ENCODE assay signal across 33 cellular contexts in genomic region chr3:57233799-57234198, GRCh38. TPM values are rescaled to one million over a fixed set of nuclear protein-coding genes. Genes with fewer than 3 reads are reported as not detected.
"Had no signal": no experiment of that assay in that cellular context is flagged by ENCODE, and none has a peak within 500 bp of the region (broad histone marks: within the 10 kb centered on the region; RNA-seq: fewer than 3 reads in every experiment).

No MANE protein-coding gene starts in this region.

- ATAC-seq: activated T-cell treated with anti-CD3 and anti-CD28 coated beads, Interleukin-2, amount 50 U/mL, for 4 hours; activated T-helper 17 cell treated with anti-CD3 and anti-CD28 coated beads, Interleukin-2, amount 50 U/mL, for 72 hours; effector memory CD8-positive, alpha-beta T cell; foreskin keratinocyte; gastrocnemius medialis; heart left ventricle had no signal

- H3K9me3 ChIP-seq: esophagus muscularis mucosa, gastrocnemius medialis, heart left ventricle had no signal

- H3K27ac ChIP-seq: brain microvascular endothelial cell, esophagus muscularis mucosa, foreskin keratinocyte, gastrocnemius medialis, heart left ventricle had no signal

- DNase-seq: activated CD4-positive, alpha-beta memory T cell treated with anti-CD3 and anti-CD28 coated beads, Interleukin-2, amount 10 ng/mL, durations not matched to agents 7 days and 5 days; activated CD4-positive, alpha-beta T cell treated with anti-CD3 and anti-CD28 coated beads for 1 hour; activated CD4-positive, alpha-beta T cell treated with anti-CD3 and anti-CD28 coated beads for 4 hours; activated CD4-positive, alpha-beta T cell treated with anti-CD3 and anti-CD28 coated beads, Interleukin-2, amount 10 ng/mL, durations not matched to agents 7 days and 5 days; activated CD4-positive, alpha-beta T cell treated with anti-CD3 and anti-CD28 coated beads, Interleukin-2, amount 50 U/mL, for 4 hours; activated effector memory CD4-positive, alpha-beta T cell treated with Interleukin-2 at 50 U/mL for 16 hours; activated gamma-delta T cell treated with Interleukin-2 at 50 U/mL for 16 hours; activated naive CD4-positive, alpha-beta T cell treated with anti-CD3 and anti-CD28 coated beads, Interleukin-2, amount 50 U/mL, for 16 hours; activated naive CD4-positive, alpha-beta T cell treated with Interleukin-2 at 50 U/mL for 16 hours; activated T-cell treated with anti-CD3 and anti-CD28 coated beads, Interleukin-2, amount 50 U/mL, for 4 hours; amniotic stem cell; anterior cingulate cortex; brain microvascular endothelial cell; cortex of kidney; dermis blood vessel endothelial cell; effector CD4-positive, alpha-beta T cell; effector memory CD8-positive, alpha-beta T cell; erythroblast; foreskin keratinocyte; gastrocnemius medialis; glutamatergic neuron; heart left ventricle; T-helper 1 cell; T-helper 2 cell had no signal

- H3K27me3 ChIP-seq: brain microvascular endothelial cell, esophagus muscularis mucosa, foreskin keratinocyte, gastrocnemius medialis, heart left ventricle had no signal

- H3K9me3 Mint-ChIP-seq: activated CD4-positive, alpha-beta memory T cell treated with anti-CD3 and anti-CD28 coated beads, Interleukin-2, amount 10 ng/mL, durations not matched to agents 7 days and 5 days; activated T-cell treated with anti-CD3 and anti-CD28 coated beads, Interleukin-2, amount 50 U/mL, for 4 hours; activated T-helper 17 cell treated with anti-CD3 and anti-CD28 coated beads, Interleukin-2, amount 50 U/mL, for 72 hours; central memory CD8-positive, alpha-beta T cell; effector memory CD8-positive, alpha-beta T cell had no signal

- H3K27ac Mint-ChIP-seq: activated CD4-positive, alpha-beta memory T cell treated with anti-CD3 and anti-CD28 coated beads, Interleukin-2, amount 10 ng/mL, durations not matched to agents 7 days and 5 days; activated CD4-positive, alpha-beta T cell treated with anti-CD3 and anti-CD28 coated beads, Interleukin-2, amount 10 ng/mL, durations not matched to agents 7 days and 5 days; activated naive CD8-positive, alpha-beta T cell; activated T-helper 17 cell treated with anti-CD3 and anti-CD28 coated beads, Interleukin-2, amount 50 U/mL, for 72 hours; effector memory CD8-positive, alpha-beta T cell had no signal

- H3K4me3 Mint-ChIP-seq: activated CD4-positive, alpha-beta memory T cell treated with anti-CD3 and anti-CD28 coated beads, Interleukin-2, amount 10 ng/mL, durations not matched to agents 7 days and 5 days; activated CD4-positive, alpha-beta T cell treated with anti-CD3 and anti-CD28 coated beads, Interleukin-2, amount 10 ng/mL, durations not matched to agents 7 days and 5 days; activated naive CD8-positive, alpha-beta T cell; activated T-cell treated with anti-CD3 and anti-CD28 coated beads, Interleukin-2, amount 50 U/mL, for 4 hours; activated T-helper 17 cell treated with anti-CD3 and anti-CD28 coated beads, Interleukin-2, amount 50 U/mL, for 72 hours; central memory CD8-positive, alpha-beta T cell; effector memory CD8-positive, alpha-beta T cell had no signal

- H3K4me3 ChIP-seq: esophagus muscularis mucosa, gastrocnemius medialis, heart left ventricle had no signal

- FAIRE-seq: astrocyte, bronchial epithelial cell, colon had no signal

- H3K27me3 Mint-ChIP-seq: activated CD4-positive, alpha-beta memory T cell treated with anti-CD3 and anti-CD28 coated beads, Interleukin-2, amount 10 ng/mL, durations not matched to agents 7 days and 5 days; activated CD4-positive, alpha-beta T cell treated with anti-CD3 and anti-CD28 coated beads, Interleukin-2, amount 10 ng/mL, durations not matched to agents 7 days and 5 days; activated naive CD8-positive, alpha-beta T cell; activated T-helper 17 cell treated with anti-CD3 and anti-CD28 coated beads, Interleukin-2, amount 50 U/mL, for 72 hours; central memory CD8-positive, alpha-beta T cell; effector memory CD8-positive, alpha-beta T cell had no signal

RNA-seq across cellular contexts. Expression of gene HESX1, which starts 34.0 kb away (rescaled TPM):
- total RNA-seq: activated T-cell treated with anti-CD3 and anti-CD28 coated beads, Interleukin-2, amount 50 U/mL, for 4 hours had no signal

RNA-seq across cellular contexts. Expression of gene ASB14, which starts 58.7 kb away (rescaled TPM):
- total RNA-seq: activated CD4-positive, alpha-beta memory T cell treated with anti-CD3 and anti-CD28 coated beads, Interleukin-2, amount 10 ng/mL, durations not matched to agents 7 days and 5 days; activated CD4-positive, alpha-beta T cell treated with anti-CD3 and anti-CD28 coated beads, Interleukin-2, amount 10 ng/mL, durations not matched to agents 7 days and 5 days; activated T-cell treated with anti-CD3 and anti-CD28 coated beads, Interleukin-2, amount 50 U/mL, for 4 hours; activated T-helper 17 cell treated with anti-CD3 and anti-CD28 coated beads, Interleukin-2, amount 50 U/mL, for 72 hours; astrocyte; bronchial epithelial cell; chondrocyte; dermis blood vessel endothelial cell; esophagus muscularis mucosa; foreskin keratinocyte had no signal
- polyA plus RNA-seq: adipose tissue, foreskin keratinocyte had no signal
